8 cellular contexts compared by ENCODE assay signal in the genomic region with DNA sequence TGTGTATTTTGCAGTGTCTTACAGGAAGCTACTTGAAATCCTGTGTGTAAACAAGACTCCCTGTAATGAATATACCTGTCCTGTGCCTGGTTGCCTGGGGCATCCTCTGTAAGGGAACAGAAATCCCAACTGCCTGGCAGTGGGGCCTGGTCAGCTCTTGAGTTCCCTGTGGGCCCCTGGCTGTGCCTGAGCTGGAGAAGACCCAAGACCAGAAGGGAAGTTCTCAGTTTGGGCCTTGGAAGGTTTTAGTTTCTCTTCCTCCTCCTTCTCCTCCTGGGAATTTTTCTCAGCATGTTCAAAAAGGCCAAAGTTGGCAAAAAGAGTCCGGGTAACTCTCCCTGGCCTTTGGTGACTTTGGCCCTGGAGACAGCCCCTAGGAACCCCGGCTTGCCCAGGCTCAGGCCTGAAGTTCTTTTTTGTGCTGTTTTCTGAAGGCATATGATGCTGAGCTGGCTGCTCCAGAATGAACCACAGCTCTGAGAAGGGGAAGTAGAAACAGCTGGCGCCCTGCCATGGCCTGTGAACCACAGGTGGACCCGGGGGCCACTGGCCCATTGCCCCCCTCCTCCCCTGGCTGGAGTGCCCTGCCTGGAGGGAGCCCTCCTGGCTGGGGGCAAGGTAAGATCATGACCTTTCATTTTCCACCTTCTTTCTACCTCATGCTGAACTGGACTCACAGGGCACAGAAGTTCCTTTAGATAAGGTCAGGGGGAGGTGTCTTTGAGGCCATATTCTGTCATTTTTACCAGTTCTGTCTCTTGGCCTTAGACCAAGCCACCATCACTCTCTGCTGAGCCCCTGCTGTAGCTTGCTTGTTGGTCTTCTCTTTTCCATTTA. TPM values are rescaled to one million over a fixed set of nuclear protein-coding genes. Genes with fewer than 3 reads are reported as not detected.
A peak's percentile ranks its signal among the peaks of the same experiment; 100 is the strongest.
DNase-seq lines count a peak whose midpoint lies in the region; ATAC-seq lines count a peak whose summit lies in the region.

No MANE protein-coding gene starts in this region.

- no peak overlapping the region for H3K4me3 ChIP-seq in SJCRH30

- H3K27ac ChIP-seq in SJCRH30, result no peak overlapping the region

- no peaks in the 10 kb centered on the region for H3K9me3 ChIP-seq in SJCRH30 (replicated peaks)

- DNase-seq in Ammon's horn (ENCODE audit: low spot score) (peak; percentile 47), SJCRH30 (peak; percentile 19 to 40), hypothalamus (lab: John Stamatoyannopoulos, UW) (peak in 27 of 51 donors; percentile 3 to 46 (median 14)), ureter (ENCODE audit: low spot score) (peak; percentile 61), SHP77 treated with DMSO at 0.1 percent for 48 hours (lab: John Stamatoyannopoulos, UW) (no peak)
- DNase-seq in activated effector memory CD4-positive, alpha-beta T cell treated with Interleukin-2 at 50 U/mL for 16 hours, result no peak

- H3K36me3 ChIP-seq in SJCRH30, result peaks cover 6% of the 10 kb centered on the region; the same call in 1 of the 2 replicates

- no peaks in the 10 kb centered on the region for H3K27me3 ChIP-seq in SJCRH30

- ATAC-seq in GM18873 (IDR thresholded peaks at IDR 0.05; ENCODE audit: low FRiP score, unreplicated experiment) (peak; percentile 66), HG03064 (IDR thresholded peaks at IDR 0.05; ENCODE audit: low read depth, unreplicated experiment) (peak; percentile 59)

- H3K4me1 ChIP-seq in SJCRH30, result peaks cover 7% of the 10 kb centered on the region; the same call in 1 of the 2 replicates

RNA-seq across cellular contexts. Expression of a gene that starts 5.8 kb away (rescaled TPM):
- total RNA-seq in SJCRH30 (2014; rRNA removed; shearing (Covaris generic)), result 9.8 and 10.2 TPM in 2 replicates
- 18.9 TPM for total RNA-seq in ureter

RNA-seq across cellular contexts. Expression of a gene that starts 29.3 kb away (rescaled TPM):
- total RNA-seq in SJCRH30 (2014; rRNA removed; shearing (Covaris generic)), result 125 and 128 TPM in 2 replicates
- total RNA-seq in ureter, result 136 TPM

RNA-seq across cellular contexts. Expression of a gene that starts 40.7 kb away (rescaled TPM):
- total RNA-seq in SJCRH30 (2014; rRNA removed; shearing (Covaris generic)), result not detected in 2 replicates
- total RNA-seq in ureter, result not detected

Comparison
In these comparisons a context has a peak if more than half of its experiments do, and no peak if none do; other contexts are left out.
1. DNase-seq: peak in Ammon's horn (single experiment), SJCRH30 (2 of 2), hypothalamus (27 of 51) and ureter (single experiment); none in activated effector memory CD4-positive, alpha-beta T cell treated with Interleukin-2 at 50 U/mL for 16 hours (single experiment) and SHP77 treated with DMSO at 0.1 percent for 48 hours (single experiment).